In the genomic region with DNA sequence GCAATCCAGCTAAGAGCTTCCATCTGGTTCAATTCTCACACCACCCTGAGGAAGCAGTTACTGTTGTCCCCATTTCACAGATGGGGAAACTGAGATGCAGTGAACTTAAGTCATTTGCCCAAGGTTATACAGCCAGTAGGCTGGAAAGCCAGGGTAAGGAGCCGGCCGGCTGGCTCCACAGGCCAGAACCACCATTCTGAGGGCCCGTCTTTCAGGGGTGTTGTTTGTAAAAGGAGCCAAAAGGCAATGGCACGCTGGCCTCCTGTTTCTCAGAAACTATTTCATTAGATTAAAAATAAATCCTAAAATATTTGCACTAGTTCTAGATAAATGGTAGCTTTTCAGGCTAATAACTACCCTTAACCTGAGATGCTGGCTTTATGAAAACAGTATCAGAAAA, we compare ENCODE assay signal across 25 cellular contexts.
DNase-seq lines count a peak whose midpoint lies in the region; ATAC-seq, FAIRE-seq and TF ChIP-seq lines count a peak whose summit lies in the region.
"Had no signal": no experiment of that assay in that cellular context is flagged by ENCODE, and none has a peak within 500 bp of the region (broad histone marks: within the 10 kb centered on the region; RNA-seq: fewer than 3 reads in every experiment).

No MANE protein-coding gene starts in this region.

- no peaks in the 10 kb centered on the region for H4K20me1 ChIP-seq in K562 (replicated peaks; ENCODE audit: control insufficient read depth, insufficient read depth, low read length)

- intact Hi-C loops in CD4-positive, alpha-beta T cell (cut with DNase I, micrococcal nuclease): loop anchor here in 1 of 2 experiments (5.0 kb wide), 1 partner anchor 67 kb away; no protein-coding TSS in a partner anchor
- intact Hi-C loops in activated CD4-positive, alpha-beta memory T cell treated with anti-CD3 and anti-CD28 coated beads for 36 hours (cut with micrococcal nuclease): loop anchor here (5.0 kb wide), 1 partner anchor 292 kb away; a partner anchor contains a TSS
- intact Hi-C loops in K562 (cut with micrococcal nuclease): no loop called here

- TF ChIP-seq CTCF in CD4-positive, alpha-beta T cell (IDR thresholded peaks at IDR 0.05): no peak
- no peak for TF ChIP-seq CTCF in K562 (IDR thresholded peaks at IDR 0.05 in 2 of 3, conservative IDR thresholded peaks at IDR 0.05 in 1 of 3; ENCODE audit: insufficient read depth in 2 of 3, low read depth in 1 of 3, low read length in 3 of 3)

- H2AFZ ChIP-seq in K562 (ENCODE audit: low read depth, low read length): no peak overlapping the region
- H2AFZ ChIP-seq: GM23248 had no signal

- H3K9me3 Mint-ChIP-seq in T-helper 2 cell treated with Interferon-gamma antibody and Interleukin-4, amounts not matched to agents 5 μg/mL and 100 μg/mL, for 36 hours: peaks cover 8% of the 10 kb centered on the region
- H3K9me3 Mint-ChIP-seq in CD4-positive, alpha-beta T cell: no peaks in the 10 kb centered on the region
- H3K9me3 Mint-ChIP-seq in activated CD4-positive, alpha-beta memory T cell treated with anti-CD3 and anti-CD28 coated beads for 36 hours: peaks cover 9% of the 10 kb centered on the region

- 9% methylated on average over 4 of the region's 4 CpGs for WGBS in K562 (ENCODE audit: insufficient coverage, low coverage, missing lambda C conversion rate)

- no peak overlapping the region for H3K27ac ChIP-seq in CD4-positive, alpha-beta T cell (ENCODE audit: low read depth, low read length)
- H3K27ac ChIP-seq in K562 (ENCODE audit: extremely low read depth, low read depth, low read length): no peak overlapping the region
- H3K27ac ChIP-seq: 22Rv1, GM23248, Peyer's patch, SK-N-MC had no signal

- no peak overlapping the region for H3K4me2 ChIP-seq in K562 (ENCODE audit: insufficient read depth, low read length)

- no peak overlapping the region for H3K4me3 Mint-ChIP-seq in T-helper 2 cell treated with Interferon-gamma antibody and Interleukin-4, amounts not matched to agents 5 μg/mL and 100 μg/mL, for 36 hours
- no peak overlapping the region for H3K4me3 Mint-ChIP-seq in CD4-positive, alpha-beta T cell
- no peak overlapping the region for H3K4me3 Mint-ChIP-seq in activated CD4-positive, alpha-beta memory T cell treated with anti-CD3 and anti-CD28 coated beads for 36 hours
- H3K4me3 Mint-ChIP-seq: B cell had no signal

- no peaks in the 10 kb centered on the region for H3K36me3 ChIP-seq in K562 (ENCODE audit: control insufficient read depth, insufficient read depth, low read length)

- ATAC-seq in CD4-positive, alpha-beta T cell (ENCODE audit: poor library complexity): no peak
- ATAC-seq in K562 (no peak), HG02763 (IDR thresholded peaks at IDR 0.05; ENCODE audit: unreplicated experiment) (no peak)
- ATAC-seq: Right ventricle myocardium inferior had no signal

- H3K27ac Mint-ChIP-seq in T-helper 2 cell treated with Interferon-gamma antibody and Interleukin-4, amounts not matched to agents 5 μg/mL and 100 μg/mL, for 36 hours: peak overlapping the region; percentile 68
- H3K27ac Mint-ChIP-seq in CD4-positive, alpha-beta T cell: peak overlapping the region; percentile 84
- no peak overlapping the region for H3K27ac Mint-ChIP-seq in activated CD4-positive, alpha-beta memory T cell treated with anti-CD3 and anti-CD28 coated beads for 36 hours
- H3K27ac Mint-ChIP-seq: B cell had no signal

- H3K27me3 Mint-ChIP-seq in T-helper 2 cell treated with Interferon-gamma antibody and Interleukin-4, amounts not matched to agents 5 μg/mL and 100 μg/mL, for 36 hours (ENCODE audit: low read depth): no peaks in the 10 kb centered on the region
- no peaks in the 10 kb centered on the region for H3K27me3 Mint-ChIP-seq in CD4-positive, alpha-beta T cell
- no peaks in the 10 kb centered on the region for H3K27me3 Mint-ChIP-seq in activated CD4-positive, alpha-beta memory T cell treated with anti-CD3 and anti-CD28 coated beads for 36 hours
- H3K27me3 Mint-ChIP-seq: B cell had no signal

- H3K4me1 Mint-ChIP-seq in T-helper 2 cell treated with Interferon-gamma antibody and Interleukin-4, amounts not matched to agents 5 μg/mL and 100 μg/mL, for 36 hours (ENCODE audit: low read depth): peaks cover 22% of the 10 kb centered on the region
- peaks cover 25% of the 10 kb centered on the region for H3K4me1 Mint-ChIP-seq in CD4-positive, alpha-beta T cell (ENCODE audit: low read depth)
- H3K4me1 Mint-ChIP-seq in activated CD4-positive, alpha-beta memory T cell treated with anti-CD3 and anti-CD28 coated beads for 36 hours (ENCODE audit: low read depth): peaks cover 22% of the 10 kb centered on the region

- no peak for TF ChIP-seq EP300 in K562 (IDR thresholded peaks at IDR 0.05; ENCODE audit: low read length)

- TF ChIP-seq POLR2A in K562 (conservative IDR thresholded peaks at IDR 0.05): no peak

- in situ Hi-C loops in K562 (cut with MboI): no loop called here

- peaks cover 0 to 9% of the 10 kb centered on the region in 2 experiments; a peak in 1 of 5 replicates for H3K4me1 ChIP-seq in K562 (replicated peaks in 1 of 2; ENCODE audit: control insufficient read depth in 2 of 2, insufficient read depth in 2 of 2, low read length in 2 of 2)
- H3K4me1 ChIP-seq: Peyer's patch had no signal

- no peak for TF ChIP-seq RAD21 in K562 (CRISPR knock-in tag; conservative IDR thresholded peaks at IDR 0.05 in 1 of 2, IDR thresholded peaks at IDR 0.05 in 1 of 2)

- H3K4me3 ChIP-seq in K562: no peak overlapping the region
- H3K4me3 ChIP-seq: GM12878, GM23248, Peyer's patch, SK-N-MC had no signal

- CTCF ChIA-PET in CD4-positive, alpha-beta T cell (lab: Charles Lee): interaction anchor here (1.1 kb wide), 1 partner anchor 65 kb away, joined by 4 read pairs; no protein-coding TSS in a partner anchor
- CTCF ChIA-PET in activated CD4-positive, alpha-beta memory T cell treated with anti-CD3 and anti-CD28 coated beads for 36 hours (lab: Charles Lee): interaction anchor here (2.4 kb wide), 1 partner anchor 214 kb away, joined by 17 read pairs; no protein-coding TSS in a partner anchor
- CTCF ChIA-PET in K562 (lab: Yijun Ruan, JAX; ENCODE audit: low intra/inter-chr PET ratio): no interaction called here

- POLR2A ChIA-PET in CD4-positive, alpha-beta T cell (lab: Charles Lee): interaction anchor here (2.6 kb wide), 1 partner anchor 66 kb away, joined by 26 read pairs; no protein-coding TSS in a partner anchor
- POLR2A ChIA-PET in activated CD4-positive, alpha-beta memory T cell treated with anti-CD3 and anti-CD28 coated beads for 36 hours (lab: Charles Lee): interaction anchor here (1.0 to 1.6 kb wide), 2 partner anchors 10 to 14 kb away, joined by 3 to 8 read pairs; no protein-coding TSS in a partner anchor
- POLR2A ChIA-PET in K562 (lab: Yijun Ruan, JAX): no interaction called here

- BruUV-seq in K562 (replicated peaks; lab: Mats Ljungman, UMichigan): no TSS peak

- no peaks in the 10 kb centered on the region for H3K9me1 ChIP-seq in K562 (ENCODE audit: control insufficient read depth, insufficient read depth, low read length)

- no peaks in the 10 kb centered on the region for H3K79me2 ChIP-seq in K562 (ENCODE audit: control insufficient read depth, insufficient read depth, low read length)

- no peaks in the 10 kb centered on the region for H3K9me3 ChIP-seq in CD4-positive, alpha-beta T cell (ENCODE audit: control insufficient read depth, low read length)
- H3K9me3 ChIP-seq in K562 (replicated peaks; ENCODE audit: control insufficient read depth, insufficient read depth, low read depth, low read length): no peaks in the 10 kb centered on the region
- H3K9me3 ChIP-seq: Peyer's patch had no signal

- no peak for DNase-seq in T-helper 2 cell treated with Interferon-gamma antibody and Interleukin-4, amounts not matched to agents 5 μg/mL and 100 μg/mL, for 36 hours (ENCODE audit: low spot score)
- no peak for DNase-seq in T-helper 2 cell
- DNase-seq in CD4-positive, alpha-beta T cell: no peak
- peak; percentile 4 for DNase-seq in activated CD4-positive, alpha-beta memory T cell treated with anti-CD3 and anti-CD28 coated beads for 36 hours
- DNase-seq in K562 (ENCODE audit: extremely low read depth in 1 of 4, low spot score in 3 of 4): no peak
- no peak for DNase-seq in NCI-H524 treated with DMSO at 0.1 percent for 48 hours (lab: John Stamatoyannopoulos, UW)
- DNase-seq in NCI-H774 (lab: John Stamatoyannopoulos, UW): no peak
- DNase-seq: DMS153; EL; GM23248; HCEC 1CT; KBM-7; NCI-H1092; NCI-H1436 treated with DMSO at 0.1 percent for 48 hours; NCI-H2029 treated with DMSO at 0.1 percent for 48 hours; NCI-H2171; NCI-H69; NK-92 treated with Interleukin-12 subunit alpha and Interleukin-12 subunit beta, amount 100 ng/mL, for 24 hours had no signal

- no peak for FAIRE-seq in K562 (lab: Jason Lieb, UNC)
- FAIRE-seq: GM12878 had no signal

- H3K9ac ChIP-seq in K562 (ENCODE audit: insufficient read depth in 1 of 2, low read depth in 2 of 2, low read length in 2 of 2): no peak overlapping the region
- H3K9ac ChIP-seq: GM23248 had no signal

- peaks cover 11% of the 10 kb centered on the region for H3K36me3 Mint-ChIP-seq in T-helper 2 cell treated with Interferon-gamma antibody and Interleukin-4, amounts not matched to agents 5 μg/mL and 100 μg/mL, for 36 hours (ENCODE audit: low read depth)
- H3K36me3 Mint-ChIP-seq in CD4-positive, alpha-beta T cell (ENCODE audit: low read depth): no peaks in the 10 kb centered on the region
- H3K36me3 Mint-ChIP-seq in activated CD4-positive, alpha-beta memory T cell treated with anti-CD3 and anti-CD28 coated beads for 36 hours: peaks cover 2% of the 10 kb centered on the region

- no peaks in the 10 kb centered on the region for H3K27me3 ChIP-seq in CD4-positive, alpha-beta T cell (ENCODE audit: control insufficient read depth, insufficient read depth, low read length)
- H3K27me3 ChIP-seq in K562 (ENCODE audit: control insufficient read depth in 2 of 2, insufficient read depth in 2 of 2, low read length in 2 of 2): peaks cover 0 to 32% of the 10 kb centered on the region in 2 experiments; a peak in 3 of 5 replicates
- H3K27me3 ChIP-seq: Peyer's patch had no signal

TF ChIP-seq in K562, 482 proteins besides CTCF, POLR2A, EP300 and RAD21:
- no peak for TF ChIP-seq NR1H2 (CRISPR knock-in tag; IDR thresholded peaks at IDR 0.05)
- TF ChIP-seq RBM25 (IDR thresholded peaks at IDR 0.05; ENCODE audit: low read depth, low read length, severe bottlenecking): peak; percentile 21
- no peak for TF ChIP-seq SMARCE1 (IDR thresholded peaks at IDR 0.05)
